In genomic region chr22:39388261-39389011, GRCh38 we compare ENCODE assay signal across 8 cellular contexts. TPM values are rescaled to one million over a fixed set of nuclear protein-coding genes. Genes with fewer than 3 reads are reported as not detected.
A peak's percentile ranks its signal among the peaks of the same experiment; 100 is the strongest.
DNase-seq lines count a peak whose midpoint lies in the region; ATAC-seq, FAIRE-seq and TF ChIP-seq lines count a peak whose summit lies in the region.

No MANE protein-coding gene starts in this region.

- TF ChIP-seq CTCF in RWPE1 (conservative IDR thresholded peaks at IDR 0.05; ENCODE audit: low read depth) (no peak), pancreas (IDR thresholded peaks at IDR 0.05) (no peak), testis (IDR thresholded peaks at IDR 0.05) (no peak)

- peak overlapping the region; percentile 17 to 56 for H3K4me3 ChIP-seq in CD4-positive, alpha-beta memory T cell (ENCODE audit: low read length in 2 of 2)
- H3K4me3 ChIP-seq in pancreas = peak overlapping the region; percentile 21 to 65 (median 36)
- H3K4me3 ChIP-seq in testis = peak overlapping the region; percentile 49 to 62

- CTCF ChIA-PET in CD4-positive, alpha-beta memory T cell (lab: Charles Lee; ENCODE audit: partially characterized antibody) = interaction anchor here (0.6 to 5.7 kb wide), 5 partner anchors 9 to 385 kb away, joined by 3 to 33 read pairs (median 3); partner anchors contain the start of gene TAB1
- CTCF ChIA-PET in RWPE1 (lab: Yijun Ruan, JAX) = interaction anchor here (0.5 kb wide), 1 partner anchor 619 kb away, joined by 4 read pairs; no protein-coding TSS in a partner anchor

- H3K36me3 ChIP-seq in CD4-positive, alpha-beta memory T cell (ENCODE audit: insufficient read depth, low read length) = no peaks in the 10 kb centered on the region
- H3K36me3 ChIP-seq in pancreas = no peaks in the 10 kb centered on the region
- H3K36me3 ChIP-seq in testis (ENCODE audit: low read depth, missing control alignments) = no peaks in the 10 kb centered on the region

- H3K9me3 ChIP-seq in CD4-positive, alpha-beta memory T cell (ENCODE audit: control insufficient read depth in 1 of 2, low read length in 2 of 2) = no peaks in the 10 kb centered on the region
- H3K9me3 ChIP-seq in pancreas = no peaks in the 10 kb centered on the region
- H3K9me3 ChIP-seq in testis = no peaks in the 10 kb centered on the region

- peak; percentile 69 for ATAC-seq in HG02798 (IDR thresholded peaks at IDR 0.05; ENCODE audit: poor library complexity, unreplicated experiment)
- peak; percentile 94 to 96 for ATAC-seq in activated naive CD4-positive, alpha-beta T cell treated with anti-CD3 and anti-CD28 coated beads, Interleukin-2, amount 50 U/mL, for 72 hours
- ATAC-seq in Right ventricle myocardium inferior = peak; percentile 95
- peak; percentile 91 to 98 (median 96) for ATAC-seq in pancreas
- no peak for ATAC-seq in HG03469 (IDR thresholded peaks at IDR 0.05; ENCODE audit: unreplicated experiment)

- intact Hi-C loops in CD4-positive, alpha-beta memory T cell (cut with micrococcal nuclease) = loop anchor here (1.0 kb wide), 2 partner anchors 11 to 45 kb away; partner anchors contain the start of gene TAB1
- intact Hi-C loops in Right ventricle myocardium inferior (cut with DNase I) = no loop called here
- intact Hi-C loops in pancreas (cut with DNase I) = no loop called here
- intact Hi-C loops in testis (cut with DNase I; ENCODE audit: low total_unique reads) = no loop called here

- 3 to 5% methylated on average over 50 to 56 of the region's 56 CpGs for WGBS in pancreas, 2 donors
- WGBS in testis, 2 donors = 3% methylated on average over 37 to 55 of the region's 56 CpGs

- peaks cover 2 to 24% (median 11%) of the 10 kb centered on the region in 4 donors for H3K4me1 Mint-ChIP-seq in CD4-positive, alpha-beta memory T cell

- no peak for FAIRE-seq in pancreas (lab: Jason Lieb, UNC)

- POLR2A ChIA-PET in CD4-positive, alpha-beta memory T cell (lab: Charles Lee; ENCODE audit: partially characterized antibody) = interaction anchor here (0.6 to 3.1 kb wide), 9 partner anchors 11 to 234 kb away, joined by 3 to 35 read pairs (median 4); partner anchors contain the start of genes ATF4, RPL3 and TAB1
- POLR2A ChIA-PET in RWPE1 (lab: Yijun Ruan, JAX; ENCODE audit: low non-redundant PET) = no interaction called here

- peak; percentile 25 to 93 (median 86) for DNase-seq in CD4-positive, alpha-beta memory T cell
- DNase-seq in RWPE1 (ENCODE audit: low spot score) = peak; percentile 78
- peak; percentile 73 to 92 for DNase-seq in activated naive CD4-positive, alpha-beta T cell treated with anti-CD3 and anti-CD28 coated beads, Interleukin-2, amount 50 U/mL, for 72 hours (ENCODE audit: low spot score in 2 of 2)
- DNase-seq in Right ventricle myocardium inferior (ENCODE audit: missing footprints) = peak; percentile 92
- peak; percentile 71 to 89 (median 84) for DNase-seq in pancreas
- peak; percentile 91 for DNase-seq in testis

- TF ChIP-seq POLR2A in testis (IDR thresholded peaks at IDR 0.05) = no peak

- H3K9me3 Mint-ChIP-seq in CD4-positive, alpha-beta memory T cell = no peaks in the 10 kb centered on the region
- no peaks in the 10 kb centered on the region for H3K9me3 Mint-ChIP-seq in activated naive CD4-positive, alpha-beta T cell treated with anti-CD3 and anti-CD28 coated beads, Interleukin-2, amount 50 U/mL, for 72 hours

- H3K4me3 Mint-ChIP-seq in CD4-positive, alpha-beta memory T cell = peak overlapping the region; percentile 63 to 94 (median 88)

- H3K27me3 Mint-ChIP-seq in CD4-positive, alpha-beta memory T cell = peaks cover 0 to 2% of the 10 kb centered on the region in 2 donors

- no peaks in the 10 kb centered on the region for H3K27me3 ChIP-seq in CD4-positive, alpha-beta memory T cell (ENCODE audit: insufficient read depth, low read length)
- H3K27me3 ChIP-seq in pancreas = no peaks in the 10 kb centered on the region
- H3K27me3 ChIP-seq in testis = no peaks in the 10 kb centered on the region

- peak overlapping the region; percentile 29 to 97 (median 89) for H3K27ac Mint-ChIP-seq in CD4-positive, alpha-beta memory T cell
- peak overlapping the region; percentile 71 to 95 for H3K27ac Mint-ChIP-seq in activated naive CD4-positive, alpha-beta T cell treated with anti-CD3 and anti-CD28 coated beads, Interleukin-2, amount 50 U/mL, for 72 hours

- H3K27ac ChIP-seq in CD4-positive, alpha-beta memory T cell (ENCODE audit: low read depth, low read length) = peak overlapping the region; percentile 67
- H3K27ac ChIP-seq in RWPE1 (no peak overlapping the region), pancreas (no peak overlapping the region), testis (no peak overlapping the region)

- H3K36me3 Mint-ChIP-seq in CD4-positive, alpha-beta memory T cell = peaks cover 3 to 7% of the 10 kb centered on the region in 2 donors
- H3K36me3 Mint-ChIP-seq in activated naive CD4-positive, alpha-beta T cell treated with anti-CD3 and anti-CD28 coated beads, Interleukin-2, amount 50 U/mL, for 72 hours = no peaks in the 10 kb centered on the region

- peaks cover 9% of the 10 kb centered on the region for H3K4me1 ChIP-seq in CD4-positive, alpha-beta memory T cell (ENCODE audit: insufficient read depth, low read length)
- H3K4me1 ChIP-seq in pancreas (no peaks in the 10 kb centered on the region), testis (peaks cover 2% of the 10 kb centered on the region)

RNA-seq across cellular contexts. Expression of gene TAB1, which starts 11.1 kb away (rescaled TPM):
- total RNA-seq in CD4-positive, alpha-beta memory T cell = 10 to 100 TPM; 43.5 to 52.9 TPM
- 1 to 10 TPM; 4.0 TPM for polyA plus RNA-seq in CD4-positive, alpha-beta memory T cell
- total RNA-seq in activated naive CD4-positive, alpha-beta T cell treated with anti-CD3 and anti-CD28 coated beads, Interleukin-2, amount 50 U/mL, for 72 hours = 10 to 100 TPM; 14.0 to 22.0 TPM
- total RNA-seq in Right ventricle myocardium inferior = 17.3 TPM
- total RNA-seq in pancreas = 10 to 100 TPM in 5 of 6 donors, 1 to 10 TPM in 1; 8.4 to 16.9 (median 15.1) TPM
- 10 to 100 TPM; 13.5 to 16.7 TPM for polyA plus RNA-seq in pancreas
- 10 to 100 TPM; 29.8 to 35.7 TPM for total RNA-seq in testis
- 21.9 TPM for polyA plus RNA-seq in testis (ENCODE audit: insufficient read depth, low read depth, low replicate concordance)

RNA-seq across cellular contexts. Expression of gene SYNGR1, which starts 38.6 kb away (rescaled TPM):
- not detected for total RNA-seq in CD4-positive, alpha-beta memory T cell
- under 1 TPM; 0.30 to 0.62 TPM for polyA plus RNA-seq in CD4-positive, alpha-beta memory T cell
- 1 to 10 TPM in 1 of 2 donors, under 1 TPM in 1; 0.46 to 1.2 TPM for total RNA-seq in activated naive CD4-positive, alpha-beta T cell treated with anti-CD3 and anti-CD28 coated beads, Interleukin-2, amount 50 U/mL, for 72 hours
- total RNA-seq in Right ventricle myocardium inferior = 40.5 TPM
- 10 to 100 TPM; 12.2 to 26.8 (median 15.7) TPM for total RNA-seq in pancreas
- polyA plus RNA-seq in pancreas = 10 to 100 TPM; 18.0 to 19.3 TPM
- 10 to 100 TPM; 20.4 to 32.5 TPM for total RNA-seq in testis
- 46.8 TPM for polyA plus RNA-seq in testis (ENCODE audit: insufficient read depth, low read depth, low replicate concordance)

Comparison
In these comparisons a context has a peak if more than half of its experiments do, and no peak if none do; other contexts are left out.
1. RNA of gene SYNGR1, which starts 38.6 kb away (total RNA-seq): 40.5 TPM in Right ventricle myocardium inferior (single experiment), 20.4 to 32.5 TPM in testis and 12.2 to 26.8 TPM in pancreas; 0.46 to 1.2 TPM in activated naive CD4-positive, alpha-beta T cell treated with anti-CD3 and anti-CD28 coated beads, Interleukin-2, amount 50 U/mL, for 72 hours and not detected in CD4-positive, alpha-beta memory T cell; every median in the first group is over 4 times any median in the second.
2. Peak in every context shown above with its lines, with median percentiles within 50 percentile points of each other: DNase-seq and H3K4me3 ChIP-seq.